Comparison of ENCODE assay signal across 8 cellular contexts in the genomic region with DNA sequence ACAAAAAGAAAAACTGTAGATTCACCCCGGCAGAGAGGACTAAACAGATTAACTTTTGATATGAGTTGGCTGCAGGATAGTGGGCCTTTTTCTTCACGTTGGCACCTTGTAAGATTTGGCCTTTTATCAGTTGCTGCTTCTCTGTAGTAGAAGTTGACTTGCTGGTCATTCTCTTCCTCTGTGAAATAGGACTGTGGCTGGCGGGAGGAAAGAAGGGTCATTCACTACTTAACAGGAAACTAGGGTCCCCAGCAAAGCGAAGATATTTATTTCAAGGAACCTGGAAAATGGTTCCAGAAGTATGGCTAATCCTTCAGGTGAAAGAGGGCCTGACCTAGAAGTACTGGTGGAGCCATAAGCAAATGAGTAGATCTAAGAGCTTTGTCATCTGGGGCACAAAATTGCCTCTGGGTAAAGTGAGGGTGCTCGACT. TPM values are rescaled to one million over a fixed set of nuclear protein-coding genes. Genes with fewer than 3 reads are reported as not detected.
DNase-seq lines count a peak whose midpoint lies in the region; ATAC-seq, FAIRE-seq and TF ChIP-seq lines count a peak whose summit lies in the region.

No MANE protein-coding gene starts in this region.

- FAIRE-seq in A549 (lab: Jason Lieb, UNC), result no peak

- CTCF ChIA-PET in A549 (lab: Yijun Ruan, JAX), result interaction anchor here (1.1 kb wide), 1 partner anchor 152 kb away, joined by 3 read pairs; no protein-coding TSS in a partner anchor

- no peak for TF ChIP-seq CTCF in A549 (IDR thresholded peaks at IDR 0.05)
- TF ChIP-seq CTCF in body of pancreas (IDR thresholded peaks at IDR 0.05), result no peak

- H3K36me3 ChIP-seq in body of pancreas (replicated peaks in 1 of 2; ENCODE audit: insufficient read depth in 1 of 2, low read depth in 2 of 2), result peaks cover 0 to 4% of the 10 kb centered on the region in 2 donors

- TF ChIP-seq RAD21 in A549 (conservative IDR thresholded peaks at IDR 0.05 in 1 of 2, IDR thresholded peaks at IDR 0.05 in 1 of 2), result no peak

- DNase-seq in A549 (ENCODE audit: low read depth in 1 of 2, low spot score in 1 of 2), result peak in 1 of 2 experiments; percentile 5
- DNase-seq in body of pancreas, result no peak
- DNase-seq in stimulated activated naive CD4-positive, alpha-beta T cell treated with Interleukin-2 at 50 U/mL for 16 hours (lab: John Stamatoyannopoulos, UW), result no peak
- no peak for DNase-seq in NCI-H1436 treated with DMSO at 0.1 percent for 48 hours (lab: John Stamatoyannopoulos, UW)

- peak overlapping the region; percentile 82 for H3K4me3 ChIP-seq in A549
- H3K4me3 ChIP-seq in body of pancreas, result peak overlapping the region in 1 of 2 donors; percentile 79
- peak overlapping the region; percentile 82 for H3K4me3 ChIP-seq in mononuclear cell (ENCODE audit: low read length)

- 37% methylated on average over 5 of the region's 5 CpGs for WGBS in A549 (ENCODE audit: missing lambda C conversion rate)
- WGBS in body of pancreas, 2 donors, result 43 to 49% methylated on average over 5 of the region's 5 CpGs

- H3K27me3 ChIP-seq in body of pancreas (no peaks in the 10 kb centered on the region), mononuclear cell (ENCODE audit: insufficient read depth, low read length) (no peaks in the 10 kb centered on the region)

- no peak for TF ChIP-seq EP300 in A549 (IDR thresholded peaks at IDR 0.05)

- H3K4me1 ChIP-seq in A549 (peaks cover 15% of the 10 kb centered on the region; the same call in 2 of the 3 replicates), body of pancreas (peaks cover 19% of the 10 kb centered on the region), mononuclear cell (ENCODE audit: insufficient read depth, low read length) (peaks cover 14% of the 10 kb centered on the region)

- TF ChIP-seq POLR2A in A549 (IDR thresholded peaks at IDR 0.05; ENCODE audit: low read length), result no peak
- TF ChIP-seq POLR2A in body of pancreas (IDR thresholded peaks at IDR 0.05), result no peak

- POLR2A ChIA-PET in A549 (lab: Yijun Ruan, JAX), result interaction anchor here (2.7 kb wide), 1 partner anchor 13 kb away, joined by 8 read pairs; the partner anchor contains the start of gene ATF2

- H3K4me2 ChIP-seq in A549, result peak overlapping the region; percentile 95

- H3K9me3 ChIP-seq in A549 (no peaks in the 10 kb centered on the region), body of pancreas (no peaks in the 10 kb centered on the region), mononuclear cell (ENCODE audit: low read depth, low read length) (no peaks in the 10 kb centered on the region)

- H3K27ac ChIP-seq in A549, result peak overlapping the region; percentile 83 to 93
- peak overlapping the region in 3 of 4 donors; percentile 79 to 85 (median 84) for H3K27ac ChIP-seq in body of pancreas

- no peak for ATAC-seq in A549
- ATAC-seq in HG02870 (IDR thresholded peaks at IDR 0.05; ENCODE audit: unreplicated experiment), result peak; percentile 2
- ATAC-seq in body of pancreas, result no peak
- ATAC-seq in HG02840 (IDR thresholded peaks at IDR 0.05; ENCODE audit: low FRiP score, unreplicated experiment), result no peak
- ATAC-seq in esophagus mucosa, result no peak

- intact Hi-C loops in body of pancreas (cut with DNase I), result no loop called here

TF ChIP-seq in A549, 52 proteins besides CTCF, POLR2A, EP300 and RAD21:
- TF ChIP-seq HOXB13 (CRISPR knock-in tag; IDR thresholded peaks at IDR 0.05; ENCODE audit: low read depth), result no peak; the same call in 1 of the 2 replicates
- TF ChIP-seq EHMT2 (IDR thresholded peaks at IDR 0.05; ENCODE audit: low read depth), result 0 out of 2 replicates have a peak, but pooled peaks have one; percentile 21
- no peak for TF ChIP-seq BHLHE40 (IDR thresholded peaks at IDR 0.05; ENCODE audit: low read depth, low read length)
- TF ChIP-seq MAFK (IDR thresholded peaks at IDR 0.05; ENCODE audit: partially characterized antibody), result no peak
TF ChIP-seq in A549: peak in this region for 1.

RNA-seq across cellular contexts. Expression of gene ATP5MC3, which starts 0.4 kb away (rescaled TPM):
- polyA plus RNA-seq in A549 (2011; rRNA removed) (525 and 642 TPM in 2 replicates), A549 (2017; fragmentation: RNase III; extraction: RNeasy Plus Mini Kit Qiagen cat#74134 plus additional on column Dnase treatment) (414 to 458 TPM (median 437 TPM) in 3 replicates)
- polyA plus RNA-seq in A549 (2012; cell fraction: cytosol; rRNA removed), result 562 and 654 TPM in 2 replicates
- polyA plus RNA-seq in A549 (2012; cell fraction: nucleus; rRNA removed), result 228 and 283 TPM in 2 replicates
- 124 and 132 TPM in 2 replicates for polyA minus RNA-seq in A549 (2011; rRNA and poly(A)+ RNA removed)
- total RNA-seq in body of pancreas (10 to 100 TPM; 43.3 to 51.1 TPM), mononuclear cell (58.2 TPM), esophagus mucosa (282 TPM)

RNA-seq across cellular contexts. Expression of gene ATF2, which starts 13.9 kb away (rescaled TPM):
- polyA plus RNA-seq in A549 (2011; rRNA removed) (67.4 and 74.2 TPM in 2 replicates), A549 (2017; fragmentation: RNase III; extraction: RNeasy Plus Mini Kit Qiagen cat#74134 plus additional on column Dnase treatment) (15.5 to 18.9 TPM (median 18.8 TPM) in 3 replicates)
- polyA plus RNA-seq in A549 (2012; cell fraction: cytosol; rRNA removed), result 13.3 and 16.4 TPM in 2 replicates
- 7.8 and 8.3 TPM in 2 replicates for polyA plus RNA-seq in A549 (2012; cell fraction: nucleus; rRNA removed)
- 115 and 139 TPM in 2 replicates for polyA minus RNA-seq in A549 (2011; rRNA and poly(A)+ RNA removed)
- total RNA-seq in body of pancreas (10 to 100 TPM; 24.6 to 48.1 TPM), mononuclear cell (96.2 TPM), esophagus mucosa (18.2 TPM)
